In genomic region chr22:22730655-22731373, GRCh38 we compare ENCODE assay signal across 18 cellular contexts.
DNase-seq lines count a peak whose midpoint lies in the region; ATAC-seq and TF ChIP-seq lines count a peak whose summit lies in the region.
"Had no signal": no experiment of that assay in that cellular context is flagged by ENCODE, and none has a peak within 500 bp of the region (broad histone marks: within the 10 kb centered on the region; RNA-seq: fewer than 3 reads in every experiment).

No MANE protein-coding gene starts in this region.

- H3K4me3 ChIP-seq in vagina (no peak overlapping the region), psoas muscle (no peak overlapping the region), HAP-1 (no peak overlapping the region)
- H3K4me3 ChIP-seq: GM23248 had no signal

- no peak for TF ChIP-seq CTCF in osteocyte (IDR thresholded peaks at IDR 0.05)
- no peak for TF ChIP-seq CTCF in vagina (IDR thresholded peaks at IDR 0.05)
- TF ChIP-seq CTCF in psoas muscle (IDR thresholded peaks at IDR 0.05) = no peak

- no peak overlapping the region for H3K4me3 Mint-ChIP-seq in osteocyte (ENCODE audit: unreplicated experiment)

- DNase-seq in SHP77 (lab: John Stamatoyannopoulos, UW) (peak; percentile 7 to 19), SHP77 treated with DMSO at 0.1 percent for 48 hours (lab: John Stamatoyannopoulos, UW) (no peak), kidney tubule cell (ENCODE audit: low spot score) (peak; percentile 44), osteocyte (ENCODE audit: extremely low spot score, unreplicated experiment) (peak; percentile 76), vagina (ENCODE audit: extremely low spot score in 2 of 2) (peak; percentile 64 to 87), psoas muscle (no peak), cerebellar nuclear complex (lab: John Stamatoyannopoulos, UW) (no peak), HAP-1 (ENCODE audit: low spot score in 2 of 2) (no peak)
- DNase-seq: GM23248, KG1, NCI-H1417 treated with DMSO at 0.1 percent for 48 hours, NCI-H187 treated with DMSO at 0.1 percent for 48 hours, NCI-H345, NCI-H526, PC-3, RPMI8226 had no signal

- H3K36me3 ChIP-seq in vagina = no peaks in the 10 kb centered on the region
- H3K36me3 ChIP-seq in psoas muscle (ENCODE audit: insufficient read depth in 1 of 2, low read depth in 1 of 2) = no peaks in the 10 kb centered on the region
- H3K36me3 ChIP-seq in HAP-1 (replicated peaks) = no peaks in the 10 kb centered on the region

- 64 to 72% (median 69%) methylated on average over 9 of the region's 9 CpGs for WGBS in psoas muscle, 3 donors

- no peaks in the 10 kb centered on the region for H3K4me1 ChIP-seq in vagina
- H3K4me1 ChIP-seq in psoas muscle = no peaks in the 10 kb centered on the region
- H3K4me1 ChIP-seq in HAP-1 = no peaks in the 10 kb centered on the region

- in situ Hi-C loops in HAP-1 (cut with MboI; ENCODE audit: low sequenced_read_pairs) = loop anchor here (25.0 kb wide), 1 partner anchor 369 kb away; no protein-coding TSS in a partner anchor

- no peak for TF ChIP-seq POLR2A in vagina (IDR thresholded peaks at IDR 0.05)

- no peaks in the 10 kb centered on the region for H3K36me3 Mint-ChIP-seq in osteocyte (ENCODE audit: unreplicated experiment)

- H3K27me3 Mint-ChIP-seq in osteocyte (ENCODE audit: unreplicated experiment) = peaks cover 34% of the 10 kb centered on the region

- intact Hi-C loops in vagina (cut with DNase I) (no loop called here), psoas muscle (cut with DNase I) (no loop called here)

- H3K27ac ChIP-seq in vagina (no peak overlapping the region), psoas muscle (no peak overlapping the region)
- H3K27ac ChIP-seq: 22Rv1, GM23248 had no signal

- H3K27me3 ChIP-seq in vagina = no peaks in the 10 kb centered on the region
- H3K27me3 ChIP-seq in psoas muscle (ENCODE audit: insufficient read depth in 3 of 3, low read length in 2 of 3) = peaks cover 0 to 7% (median 0%) of the 10 kb centered on the region in 3 donors
- H3K27me3 ChIP-seq in HAP-1 (ENCODE audit: low read depth) = peaks cover 58% of the 10 kb centered on the region

- ATAC-seq in psoas muscle = no peak
- ATAC-seq: HCT116, PC-3 had no signal

- H3K27ac Mint-ChIP-seq in osteocyte (ENCODE audit: unreplicated experiment) = no peak overlapping the region

- no peaks in the 10 kb centered on the region for H3K9me3 Mint-ChIP-seq in osteocyte (ENCODE audit: unreplicated experiment)

- no peaks in the 10 kb centered on the region for H3K4me1 Mint-ChIP-seq in osteocyte (ENCODE audit: unreplicated experiment)

- H3K9me3 ChIP-seq in vagina (no peaks in the 10 kb centered on the region), psoas muscle (no peaks in the 10 kb centered on the region), HAP-1 (no peaks in the 10 kb centered on the region)

Comparison
In these comparisons a context has a peak if more than half of its experiments do, and no peak if none do; other contexts are left out.
1. DNase-seq: peak in SHP77 (2 of 2), kidney tubule cell (single experiment), osteocyte (single experiment) and vagina (2 of 2); none in SHP77 treated with DMSO at 0.1 percent for 48 hours (single experiment), psoas muscle (0 of 2), cerebellar nuclear complex (0 of 2) and HAP-1 (0 of 2).